9 cellular contexts compared by ENCODE assay signal in genomic region chr19:47610546-47610894, GRCh38. TPM values are rescaled to one million over a fixed set of nuclear protein-coding genes. Genes with fewer than 3 reads are reported as not detected.
DNase-seq lines count a peak whose midpoint lies in the region; ATAC-seq and TF ChIP-seq lines count a peak whose summit lies in the region.
"Had no signal": no experiment of that assay in that cellular context is flagged by ENCODE, and none has a peak within 500 bp of the region (broad histone marks: within the 10 kb centered on the region; RNA-seq: fewer than 3 reads in every experiment).

No MANE protein-coding gene starts in this region.

- H3K9me3 Mint-ChIP-seq in Caco-2 (ENCODE audit: unreplicated experiment), result no peaks in the 10 kb centered on the region

- CTCF ChIA-PET in Caco-2 (lab: Charles Lee) (interaction anchor here (0.6 to 1.8 kb wide), 8 partner anchors 14 to 182 kb away, joined by 3 to 10 read pairs (median 4); partner anchors contain the start of gene EHD2), RWPE1 (lab: Yijun Ruan, JAX) (interaction anchor here (0.5 to 2.2 kb wide), 2 partner anchors 95 to 97 kb away, joined by 4 to 11 read pairs; partner anchors contain the start of gene NAPA)

- H3K36me3 ChIP-seq in Caco-2 (ENCODE audit: control insufficient read depth, insufficient read depth, low read length) (peaks cover 1% of the 10 kb centered on the region; the same call in 1 of the 2 replicates), parathyroid adenoma (ENCODE audit: control insufficient read depth, insufficient read depth, low read length) (no peaks in the 10 kb centered on the region)

- H3K4me1 ChIP-seq in Caco-2 (peaks cover 31% of the 10 kb centered on the region), parathyroid adenoma (no peaks in the 10 kb centered on the region)

- POLR2A ChIA-PET in Caco-2 (lab: Charles Lee), result interaction anchor here (0.6 to 2.4 kb wide), 6 partner anchors 10 to 57 kb away, joined by 3 to 30 read pairs (median 10); no protein-coding TSS in a partner anchor
- POLR2A ChIA-PET in RWPE1 (lab: Yijun Ruan, JAX; ENCODE audit: low non-redundant PET), result interaction anchor here (0.8 to 1.0 kb wide), 2 partner anchors 10 to 95 kb away, joined by 3 to 5 read pairs; partner anchors contain the start of gene NAPA

- H3K4me3 ChIP-seq in Caco-2 (ENCODE audit: low read depth, low read length) (peak overlapping the region; percentile 91), epithelial cell of proximal tubule (ENCODE audit: low read depth, low read length) (peak overlapping the region; percentile 99), parathyroid adenoma (ENCODE audit: low read depth, low read length) (peak overlapping the region; percentile 69)

- peaks cover 40% of the 10 kb centered on the region for H3K36me3 Mint-ChIP-seq in Caco-2 (ENCODE audit: insufficient read depth, unreplicated experiment)

- no peak overlapping the region for H2AFZ ChIP-seq in parathyroid adenoma

- ATAC-seq in HG03097 (IDR thresholded peaks at IDR 0.05; ENCODE audit: low FRiP score, unreplicated experiment) (no peak), HG02571 (IDR thresholded peaks at IDR 0.05; ENCODE audit: unreplicated experiment) (no peak)

- peak overlapping the region; percentile 80 for H3K27ac Mint-ChIP-seq in Caco-2 (ENCODE audit: unreplicated experiment)

- H3K79me2 ChIP-seq in parathyroid adenoma, result peaks cover 46% of the 10 kb centered on the region

- peak overlapping the region; percentile 91 for H3K4me3 Mint-ChIP-seq in Caco-2 (ENCODE audit: unreplicated experiment)

- H3K4me1 Mint-ChIP-seq in Caco-2 (ENCODE audit: low read depth, unreplicated experiment), result peaks cover 17% of the 10 kb centered on the region

- H3K9me3 ChIP-seq in Caco-2 (no peaks in the 10 kb centered on the region), parathyroid adenoma (ENCODE audit: control insufficient read depth, low read length) (no peaks in the 10 kb centered on the region)

- H3K9ac ChIP-seq in parathyroid adenoma, result peak overlapping the region; percentile 88

- H3K27me3 Mint-ChIP-seq in Caco-2 (ENCODE audit: insufficient read depth, unreplicated experiment), result no peaks in the 10 kb centered on the region

- intact Hi-C loops in Caco-2 (cut with micrococcal nuclease; ENCODE audit: unreplicated experiment), result loop anchor here (1.0 kb wide), 2 partner anchors 38 to 88 kb away; no protein-coding TSS in a partner anchor

- H3K4me2 ChIP-seq in parathyroid adenoma (ENCODE audit: low read length), result peak overlapping the region; percentile 77

- BruUV-seq in Caco-2 (replicated peaks; lab: Mats Ljungman, UMichigan), result no TSS peak

- H3K27ac ChIP-seq in RWPE1, result peak overlapping the region; percentile 91
- peak overlapping the region; percentile 79 for H3K27ac ChIP-seq in parathyroid adenoma

- TF ChIP-seq CTCF in Caco-2 (IDR thresholded peaks at IDR 0.05; ENCODE audit: insufficient read depth in 1 of 2, low read depth in 1 of 2, low read length in 1 of 2, severe bottlenecking in 1 of 2, unreplicated experiment in 1 of 2) (no peak), RWPE1 (conservative IDR thresholded peaks at IDR 0.05; ENCODE audit: low read depth) (no peak), epithelial cell of proximal tubule (conservative IDR thresholded peaks at IDR 0.05; ENCODE audit: low read depth, low read length) (no peak), parathyroid adenoma (IDR thresholded peaks at IDR 0.05) (no peak)

- H3K27me3 ChIP-seq in Caco-2 (replicated peaks; ENCODE audit: control insufficient read depth, insufficient read depth, low read length), result no peaks in the 10 kb centered on the region
- no peaks in the 10 kb centered on the region for H3K27me3 ChIP-seq in parathyroid adenoma (ENCODE audit: control insufficient read depth, insufficient read depth, low read length)

- no peak for DNase-seq in Caco-2
- DNase-seq in RWPE1 (ENCODE audit: low spot score), result no peak
- no peak for DNase-seq in epithelial cell of proximal tubule (ENCODE audit: low read depth)
- DNase-seq in central memory CD4-positive, alpha-beta T cell, result no peak
- DNase-seq in NCI-H2081 treated with DMSO at 0.1 percent for 48 hours (lab: John Stamatoyannopoulos, UW), result no peak

RNA-seq across cellular contexts. Expression of gene BICRA, which starts 1.6 kb away (rescaled TPM):
- total RNA-seq in Caco-2 (2022) (34.3 and 38.8 TPM in 2 replicates), epithelial cell of proximal tubule (2.1 and 2.7 TPM in 2 replicates)

RNA-seq across cellular contexts. Expression of gene ZNF541, which starts 37.6 kb away (rescaled TPM):
- total RNA-seq in Caco-2 (2022) (not detected in 2 replicates), epithelial cell of proximal tubule (not detected in 2 replicates)
- total RNA-seq: RPMI7951 had no signal
